22 cellular contexts compared by ENCODE assay signal in the genomic region with DNA sequence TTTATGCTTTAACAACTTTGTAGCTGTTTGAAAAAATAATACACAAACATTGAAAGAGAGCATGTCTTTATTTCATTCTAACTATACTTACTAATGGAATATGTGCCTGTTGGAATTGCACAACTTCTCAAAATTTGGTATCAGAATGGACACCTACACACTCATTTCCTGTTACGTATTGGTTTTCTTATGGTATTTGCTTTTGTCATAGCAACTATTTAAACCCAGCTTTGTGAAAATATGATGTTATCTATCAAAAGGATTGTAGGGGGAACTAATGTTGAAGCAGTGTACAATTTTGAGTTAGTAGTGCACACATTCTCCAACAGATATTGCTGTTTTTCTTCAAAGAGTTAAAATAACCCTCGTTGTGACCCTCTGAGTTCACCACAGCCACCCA. TPM values are rescaled to one million over a fixed set of nuclear protein-coding genes. Genes with fewer than 3 reads are reported as not detected.
A peak's percentile ranks its signal among the peaks of the same experiment; 100 is the strongest.
DNase-seq lines count a peak whose midpoint lies in the region; FAIRE-seq and TF ChIP-seq lines count a peak whose summit lies in the region.
"Had no signal": no experiment of that assay in that cellular context is flagged by ENCODE, and none has a peak within 500 bp of the region (broad histone marks: within the 10 kb centered on the region; RNA-seq: fewer than 3 reads in every experiment).

No MANE protein-coding gene starts in this region.

- no peaks in the 10 kb centered on the region for H3K27me3 Mint-ChIP-seq in CD8-positive, alpha-beta memory T cell
- H3K27me3 Mint-ChIP-seq: effector memory CD8-positive, alpha-beta T cell had no signal

- CTCF ChIA-PET in CD8-positive, alpha-beta memory T cell (lab: Charles Lee), result interaction anchor here (1.0 to 4.0 kb wide), 10 partner anchors 9 to 101 kb away, joined by 3 to 18 read pairs (median 4); a partner anchor contains a TSS

- H3K9me3 Mint-ChIP-seq in CD8-positive, alpha-beta memory T cell, result no peaks in the 10 kb centered on the region
- H3K9me3 Mint-ChIP-seq: activated naive CD4-positive, alpha-beta T cell treated with anti-CD3 and anti-CD28 coated beads for 36 hours; effector memory CD8-positive, alpha-beta T cell; H9; T-helper 1 cell treated with Interleukin-12 subunit alpha and Interleukin-12 subunit beta and Interleukin-4 antibody, amounts not matched to agents 30 μg/mL and 1 μg/mL, for 36 hours had no signal

- no peak overlapping the region for H2AFZ ChIP-seq in ACC112 (ENCODE audit: low read length, unreplicated experiment)

- H3K27me3 ChIP-seq in ACC112 (ENCODE audit: insufficient read depth, low read length) (no peaks in the 10 kb centered on the region), HL-60 (ENCODE audit: insufficient read depth, poor library complexity, severe bottlenecking) (no peaks in the 10 kb centered on the region)
- no peaks in the 10 kb centered on the region for H3K27me3 ChIP-seq in CD8-positive, alpha-beta memory T cell (ENCODE audit: insufficient read depth, low read length, poor library complexity, severe bottlenecking)
- H3K27me3 ChIP-seq: MG63, ovary, sigmoid colon, suprapubic skin had no signal

- H3K4me1 Mint-ChIP-seq in CD8-positive, alpha-beta memory T cell, result peaks cover 5 to 14% (median 7%) of the 10 kb centered on the region in 3 donors

- no peak for FAIRE-seq in GM19239 (lab: Jason Lieb, UNC)
- FAIRE-seq: GM12892, HTR-8/SVneo had no signal

- H3K9me3 ChIP-seq in CD8-positive, alpha-beta memory T cell (ENCODE audit: low read length), result no peaks in the 10 kb centered on the region
- H3K9me3 ChIP-seq: MG63, ovary, sigmoid colon, suprapubic skin had no signal

- H3K4me3 ChIP-seq in ACC112 (ENCODE audit: low read depth, low read length), result no peak overlapping the region
- H3K4me3 ChIP-seq in HL-60 (replicated peaks; ENCODE audit: insufficient read depth, low read length), result no peak overlapping the region
- H3K4me3 ChIP-seq in choroid plexus epithelial cell (ENCODE audit: low read depth, low read length), result no peak overlapping the region
- H3K4me3 ChIP-seq in CD8-positive, alpha-beta memory T cell (ENCODE audit: low read length), result no peak overlapping the region
- H3K4me3 ChIP-seq: MG63, ovary, sigmoid colon, suprapubic skin had no signal

- no peak overlapping the region for H3K4me3 Mint-ChIP-seq in CD8-positive, alpha-beta memory T cell
- H3K4me3 Mint-ChIP-seq: activated naive CD4-positive, alpha-beta T cell treated with anti-CD3 and anti-CD28 coated beads for 36 hours; effector memory CD8-positive, alpha-beta T cell; H9; T-helper 1 cell treated with Interleukin-12 subunit alpha and Interleukin-12 subunit beta and Interleukin-4 antibody, amounts not matched to agents 30 μg/mL and 1 μg/mL, for 36 hours had no signal

- H3K36me3 Mint-ChIP-seq in CD8-positive, alpha-beta memory T cell, result no peaks in the 10 kb centered on the region

- H3K79me2 ChIP-seq in ACC112 (ENCODE audit: control insufficient read depth, insufficient read depth, low read length, unreplicated experiment), result no peaks in the 10 kb centered on the region

- H3K27ac ChIP-seq in ACC112 (ENCODE audit: low read depth, low read length), result peak overlapping the region; percentile 81
- H3K27ac ChIP-seq in HL-60 (replicated peaks), result peak overlapping the region; percentile 68
- H3K27ac ChIP-seq in CD8-positive, alpha-beta memory T cell (ENCODE audit: low read depth, low read length), result no peak overlapping the region
- H3K27ac ChIP-seq: ovary, sigmoid colon, suprapubic skin had no signal

- POLR2A ChIA-PET in CD8-positive, alpha-beta memory T cell (lab: Charles Lee), result interaction anchor here (0.7 kb wide), 1 partner anchor 613 kb away, joined by 9 read pairs; no protein-coding TSS in a partner anchor

- TF ChIP-seq CTCF in HL-60 (IDR thresholded peaks at IDR 0.05; ENCODE audit: insufficient read depth, low read length) (no peak), choroid plexus epithelial cell (conservative IDR thresholded peaks at IDR 0.05; ENCODE audit: low read depth, low read length) (no peak)

- no peak overlapping the region for H3K27ac Mint-ChIP-seq in CD8-positive, alpha-beta memory T cell
- H3K27ac Mint-ChIP-seq: activated naive CD4-positive, alpha-beta T cell treated with anti-CD3 and anti-CD28 coated beads for 36 hours; effector memory CD8-positive, alpha-beta T cell; H9; T-helper 1 cell treated with Interleukin-12 subunit alpha and Interleukin-12 subunit beta and Interleukin-4 antibody, amounts not matched to agents 30 μg/mL and 1 μg/mL, for 36 hours had no signal

- DNase-seq in HL-60 (ENCODE audit: low read depth in 1 of 2, low spot score in 1 of 2), result no peak
- peak; percentile 36 for DNase-seq in SIG-M5 (lab: John Stamatoyannopoulos, UW)
- DNase-seq in choroid plexus epithelial cell (ENCODE audit: low read depth), result peak; percentile 71
- no peak for DNase-seq in CD8-positive, alpha-beta memory T cell
- no peak for DNase-seq in amygdala (lab: John Stamatoyannopoulos, UW)
- no peak for DNase-seq in GM19239 (ENCODE audit: insufficient read length, low spot score)
- no peak for DNase-seq in anterior cingulate cortex (lab: John Stamatoyannopoulos, UW)
- DNase-seq: activated naive CD4-positive, alpha-beta T cell treated with anti-CD3 and anti-CD28 coated beads for 36 hours; effector memory CD8-positive, alpha-beta T cell; foreskin fibroblast; GDM1; H9; left colon; MG63; ovary; RPMI8226; sigmoid colon had no signal

- peaks cover 4% of the 10 kb centered on the region for H3K36me3 ChIP-seq in ACC112 (ENCODE audit: insufficient read depth, low read length)
- no peaks in the 10 kb centered on the region for H3K36me3 ChIP-seq in CD8-positive, alpha-beta memory T cell (ENCODE audit: insufficient read depth, low read length)
- H3K36me3 ChIP-seq: ovary had no signal

- H3K4me1 ChIP-seq in ACC112 (ENCODE audit: control insufficient read depth, insufficient read depth, low read length, unreplicated experiment), result peaks cover 23% of the 10 kb centered on the region
- H3K4me1 ChIP-seq in CD8-positive, alpha-beta memory T cell (ENCODE audit: insufficient read depth, low read length), result peaks cover 18% of the 10 kb centered on the region

RNA-seq across cellular contexts. Expression of a gene that starts 52.6 kb away (rescaled TPM):
- 1 to 10 TPM; 3.5 to 4.7 TPM for total RNA-seq in CD8-positive, alpha-beta memory T cell
- polyA plus RNA-seq in CD8-positive, alpha-beta memory T cell, result 1.4 TPM

RNA-seq across cellular contexts. Expression of a gene that starts 55.9 kb away (rescaled TPM):
- total RNA-seq in CD8-positive, alpha-beta memory T cell, result 10 to 100 TPM; 87.3 to 89.1 TPM
- 36.4 TPM for polyA plus RNA-seq in CD8-positive, alpha-beta memory T cell

Comparison
In these comparisons a context has a peak if more than half of its experiments do, and no peak if none do; other contexts are left out.
1. DNase-seq: peak in SIG-M5 (single experiment) and choroid plexus epithelial cell (single experiment); none in HL-60 (0 of 2), CD8-positive, alpha-beta memory T cell (0 of 5), amygdala (0 of 56), GM19239 (single experiment) and anterior cingulate cortex (0 of 58).